In genomic region chr2:86243272-86243671, GRCh38 we compare ENCODE assay signal across 16 cellular contexts. TPM values are rescaled to one million over a fixed set of nuclear protein-coding genes. Genes with fewer than 3 reads are reported as not detected.
DNase-seq lines count a peak whose midpoint lies in the region; ATAC-seq and TF ChIP-seq lines count a peak whose summit lies in the region.
"Had no signal": no experiment of that assay in that cellular context is flagged by ENCODE, and none has a peak within 500 bp of the region (broad histone marks: within the 10 kb centered on the region; RNA-seq: fewer than 3 reads in every experiment).

No MANE protein-coding gene starts in this region.

- no peaks in the 10 kb centered on the region for H3K79me2 ChIP-seq in OCI-LY3 (ENCODE audit: low read length)

- H3K4me2 ChIP-seq in OCI-LY3 (ENCODE audit: low read length) = peak overlapping the region; percentile 47; the same call in 1 of the 2 replicates
- H3K4me2 ChIP-seq: PC-9 had no signal

- H3K36me3 Mint-ChIP-seq in naive thymus-derived CD8-positive, alpha-beta T cell = no peaks in the 10 kb centered on the region
- H3K36me3 Mint-ChIP-seq: CD4-positive, CD25-positive, alpha-beta regulatory T cell had no signal

- intact Hi-C loops in left lung (cut with DNase I) (no loop called here), upper lobe of right lung (cut with DNase I) (no loop called here)

- DNase-seq in left lung (no peak), upper lobe of right lung (no peak), AG08395 (ENCODE audit: low spot score) (no peak)
- DNase-seq in stimulated activated naive CD8-positive, alpha-beta T cell treated with anti-CD3 and anti-CD28 coated beads, Interleukin-15, Interleukin-2, amounts not matched to agents 100 U/mL and 50 U/mL, for 24 hours = no peak
- no peak for DNase-seq in naive thymus-derived CD8-positive, alpha-beta T cell
- DNase-seq: CD4-positive, CD25-positive, alpha-beta regulatory T cell; DMS79; H7; NCI-H1105 treated with DMSO at 0.1 percent for 48 hours; NCI-H187 treated with DMSO at 0.1 percent for 48 hours; NCI-H345; NCI-H526 treated with DMSO at 0.1 percent for 48 hours; PC-9; SJCRH30 had no signal

- H3K36me3 ChIP-seq in OCI-LY3 (replicated peaks; ENCODE audit: low read depth, low read length) (no peaks in the 10 kb centered on the region), left lung (no peaks in the 10 kb centered on the region), rectal smooth muscle tissue (ENCODE audit: control insufficient read depth, insufficient read depth, low read length) (no peaks in the 10 kb centered on the region), upper lobe of right lung (no peaks in the 10 kb centered on the region)
- H3K36me3 ChIP-seq: SJCRH30 had no signal

- no peaks in the 10 kb centered on the region for H3K27me3 ChIP-seq in OCI-LY3 (ENCODE audit: low read depth, low read length)
- H3K27me3 ChIP-seq in left lung = no peaks in the 10 kb centered on the region
- no peaks in the 10 kb centered on the region for H3K27me3 ChIP-seq in rectal smooth muscle tissue (ENCODE audit: control insufficient read depth, insufficient read depth, low read length)
- H3K27me3 ChIP-seq in upper lobe of right lung = no peaks in the 10 kb centered on the region

- H3K4me3 Mint-ChIP-seq in naive thymus-derived CD8-positive, alpha-beta T cell = no peak overlapping the region
- H3K4me3 Mint-ChIP-seq: CD4-positive, CD25-positive, alpha-beta regulatory T cell had no signal

- TF ChIP-seq CTCF in OCI-LY3 (IDR thresholded peaks at IDR 0.05; ENCODE audit: low read depth, low read length) = no peak
- TF ChIP-seq CTCF in left lung (IDR thresholded peaks at IDR 0.05) = no peak
- TF ChIP-seq CTCF in upper lobe of right lung (IDR thresholded peaks at IDR 0.05) = no peak

- POLR2A ChIA-PET in naive thymus-derived CD8-positive, alpha-beta T cell (lab: Charles Lee) = no interaction called here

- no peaks in the 10 kb centered on the region for H3K9me3 ChIP-seq in OCI-LY3 (ENCODE audit: insufficient read depth, low read length)
- H3K9me3 ChIP-seq in left lung = no peaks in the 10 kb centered on the region
- no peaks in the 10 kb centered on the region for H3K9me3 ChIP-seq in upper lobe of right lung
- H3K9me3 ChIP-seq: SJCRH30 had no signal

- H3K4me1 ChIP-seq in OCI-LY3 (ENCODE audit: low read length) (peaks cover 61% of the 10 kb centered on the region), left lung (peaks cover 0 to 3% of the 10 kb centered on the region in 2 donors), rectal smooth muscle tissue (ENCODE audit: control insufficient read depth, insufficient read depth, low read length) (peaks cover 13% of the 10 kb centered on the region), upper lobe of right lung (no peaks in the 10 kb centered on the region)
- H3K4me1 ChIP-seq: SJCRH30 had no signal

- H3K9me3 Mint-ChIP-seq in naive thymus-derived CD8-positive, alpha-beta T cell = no peaks in the 10 kb centered on the region
- H3K9me3 Mint-ChIP-seq: CD4-positive, CD25-positive, alpha-beta regulatory T cell had no signal

- peak; percentile 84 for ATAC-seq in left lung
- peak; percentile 73 for ATAC-seq in upper lobe of right lung
- ATAC-seq in stimulated activated naive CD8-positive, alpha-beta T cell treated with anti-CD3 and anti-CD28 coated beads, Interleukin-15, Interleukin-2, amounts not matched to agents 100 U/mL and 50 U/mL, for 24 hours = no peak
- no peak for ATAC-seq in naive thymus-derived CD8-positive, alpha-beta T cell

- H2AFZ ChIP-seq in OCI-LY3 (ENCODE audit: low read depth, low read length) = no peak overlapping the region
- H2AFZ ChIP-seq: PC-9 had no signal

- H4K20me1 ChIP-seq in OCI-LY3 (ENCODE audit: insufficient read depth, low read length) = no peaks in the 10 kb centered on the region

- no peak overlapping the region for H3K27ac Mint-ChIP-seq in naive thymus-derived CD8-positive, alpha-beta T cell
- H3K27ac Mint-ChIP-seq: CD4-positive, CD25-positive, alpha-beta regulatory T cell had no signal

- peaks cover 6 to 36% (median 8%) of the 10 kb centered on the region in 4 donors for H3K4me1 Mint-ChIP-seq in naive thymus-derived CD8-positive, alpha-beta T cell

- H3K9ac ChIP-seq in OCI-LY3 (ENCODE audit: low read length) (no peak overlapping the region), rectal smooth muscle tissue (ENCODE audit: low read length) (no peak overlapping the region)

- H3K27ac ChIP-seq in OCI-LY3 (ENCODE audit: low read length) (no peak overlapping the region), left lung (no peak overlapping the region), rectal smooth muscle tissue (ENCODE audit: low read depth, low read length) (peak overlapping the region; percentile 70), upper lobe of right lung (no peak overlapping the region)
- H3K27ac ChIP-seq: PC-9, SJCRH30 had no signal

- H3K27me3 Mint-ChIP-seq in naive thymus-derived CD8-positive, alpha-beta T cell = peaks cover 0 to 4% (median 0%) of the 10 kb centered on the region in 5 donors

- H3K4me3 ChIP-seq in OCI-LY3 (ENCODE audit: low read length) (no peak overlapping the region), left lung (no peak overlapping the region), rectal smooth muscle tissue (ENCODE audit: low read length) (peak overlapping the region; percentile 26), upper lobe of right lung (no peak overlapping the region)
- H3K4me3 ChIP-seq: PC-9, SJCRH30 had no signal

RNA-seq across cellular contexts. Expression of gene MRPL35, which starts 44.0 kb away (rescaled TPM):
- total RNA-seq in left lung (10 to 100 TPM; 27.0 to 28.5 TPM), upper lobe of right lung (16.7 TPM)
- total RNA-seq in naive thymus-derived CD8-positive, alpha-beta T cell = 10 to 100 TPM; 17.8 to 22.8 TPM
- 10 to 100 TPM; 17.5 to 40.6 (median 24.7) TPM for polyA plus RNA-seq in naive thymus-derived CD8-positive, alpha-beta T cell

RNA-seq across cellular contexts. Expression of gene IMMT, which starts 48.0 kb away (rescaled TPM):
- total RNA-seq in left lung (10 to 100 TPM; 66.8 to 79.7 TPM), upper lobe of right lung (54.9 TPM)
- total RNA-seq in naive thymus-derived CD8-positive, alpha-beta T cell = 10 to 100 TPM; 79.7 to 86.2 TPM
- polyA plus RNA-seq in naive thymus-derived CD8-positive, alpha-beta T cell = 10 to 100 TPM; 47.5 to 71.9 (median 61.4) TPM

Comparison
In these comparisons a context has a peak if more than half of its experiments do, and no peak if none do; other contexts are left out.
1. ATAC-seq: peak in left lung (single experiment) and upper lobe of right lung (single experiment); none in stimulated activated naive CD8-positive, alpha-beta T cell treated with anti-CD3 and anti-CD28 coated beads, Interleukin-15, Interleukin-2, amounts not matched to agents 100 U/mL and 50 U/mL, for 24 hours (single experiment) and naive thymus-derived CD8-positive, alpha-beta T cell (0 of 2).